Comparison of ENCODE assay signal across 8 cellular contexts in genomic region chr13:98035373-98035772, GRCh38.
"Had no signal": no experiment of that assay in that cellular context is flagged by ENCODE, and none has a peak within 500 bp of the region (broad histone marks: within the 10 kb centered on the region; RNA-seq: fewer than 3 reads in every experiment).

No MANE protein-coding gene starts in this region.

- H2AFZ ChIP-seq: GM23338 had no signal

- ATAC-seq: GM23338, K562 had no signal

- H3K9me3 Mint-ChIP-seq: GM23338, H9 had no signal

- H3K27ac ChIP-seq: HL-60 had no signal

- H3K4me3 Mint-ChIP-seq: GM23338, H9 had no signal

- H3K4me3 ChIP-seq: GM23338, K562 had no signal

- DNase-seq: H9, HCEC 1CT, IMR-90 had no signal

- H3K4me2 ChIP-seq: GM23338 had no signal

- H3K27ac Mint-ChIP-seq: GM23338, H9 had no signal

- FAIRE-seq: H1, H54, K562 had no signal
